13 cellular contexts compared by ENCODE assay signal in genomic region chr17:17561408-17562144, GRCh38. TPM values are rescaled to one million over a fixed set of nuclear protein-coding genes. Genes with fewer than 3 reads are reported as not detected.
DNase-seq lines count a peak whose midpoint lies in the region; ATAC-seq and TF ChIP-seq lines count a peak whose summit lies in the region.
"Had no signal": no experiment of that assay in that cellular context is flagged by ENCODE, and none has a peak within 500 bp of the region (broad histone marks: within the 10 kb centered on the region; RNA-seq: fewer than 3 reads in every experiment).

No MANE protein-coding gene starts in this region.

- 45 to 57% methylated on average over 30 of the region's 30 CpGs for WGBS in esophagus, 2 donors
- WGBS in transverse colon (ENCODE audit: low coverage in 1 of 2), 2 donors: 88% methylated on average over 29 of the region's 30 CpGs; no CpG with 5 or more reads in 1 of the 2 donors

- no peaks in the 10 kb centered on the region for H3K9me3 Mint-ChIP-seq in activated CD4-positive, alpha-beta T cell treated with anti-CD3 and anti-CD28 coated beads, Interleukin-2, amount 10 ng/mL, durations not matched to agents 7 days and 5 days
- H3K9me3 Mint-ChIP-seq: GM23338 had no signal

- POLR2A ChIA-PET in activated CD4-positive, alpha-beta T cell treated with anti-CD3 and anti-CD28 coated beads, Interleukin-2, amount 10 ng/mL, durations not matched to agents 7 days and 5 days (lab: Charles Lee): no interaction called here

- no peak overlapping the region for H3K4me3 Mint-ChIP-seq in activated CD4-positive, alpha-beta T cell treated with anti-CD3 and anti-CD28 coated beads, Interleukin-2, amount 10 ng/mL, durations not matched to agents 7 days and 5 days
- H3K4me3 Mint-ChIP-seq: GM23338 had no signal

- CTCF ChIA-PET in activated CD4-positive, alpha-beta T cell treated with anti-CD3 and anti-CD28 coated beads, Interleukin-2, amount 10 ng/mL, durations not matched to agents 7 days and 5 days (lab: Charles Lee): interaction anchor here (0.7 to 1.2 kb wide), 2 partner anchors 65 kb away, joined by 3 read pairs; no protein-coding TSS in a partner anchor

- TF ChIP-seq POLR2A in transverse colon (IDR thresholded peaks at IDR 0.05): no peak

- DNase-seq in NCI-H187 (lab: John Stamatoyannopoulos, UW): peak; percentile 24 to 50
- DNase-seq in NCI-H187 treated with DMSO at 0.1 percent for 48 hours (lab: John Stamatoyannopoulos, UW): no peak
- peak; percentile 59 for DNase-seq in mucosa of gallbladder (ENCODE audit: low spot score)
- peak; percentile 33 for DNase-seq in transverse colon
- DNase-seq in GM10266 (ENCODE audit: extremely low spot score): no peak
- DNase-seq in activated CD4-positive, alpha-beta T cell treated with anti-CD3 and anti-CD28 coated beads, Interleukin-2, amount 10 ng/mL, durations not matched to agents 7 days and 5 days: no peak
- DNase-seq: activated effector memory CD4-positive, alpha-beta T cell treated with Interleukin-2 at 50 U/mL for 16 hours; hippocampal formation; ovary had no signal

- H3K4me3 ChIP-seq in esophagus (ENCODE audit: low read depth in 1 of 2, low read length in 2 of 2) (no peak overlapping the region), transverse colon (no peak overlapping the region)
- H3K4me3 ChIP-seq: GM23338, ovary had no signal

- TF ChIP-seq CTCF in transverse colon (IDR thresholded peaks at IDR 0.05) (no peak), GM10266 (IDR thresholded peaks at IDR 0.05; ENCODE audit: control insufficient read depth, insufficient read depth, low read depth, missing control alignments) (no peak)

- H3K36me3 Mint-ChIP-seq in activated CD4-positive, alpha-beta T cell treated with anti-CD3 and anti-CD28 coated beads, Interleukin-2, amount 10 ng/mL, durations not matched to agents 7 days and 5 days (ENCODE audit: low read depth): no peaks in the 10 kb centered on the region

- no peaks in the 10 kb centered on the region for H3K27me3 Mint-ChIP-seq in activated CD4-positive, alpha-beta T cell treated with anti-CD3 and anti-CD28 coated beads, Interleukin-2, amount 10 ng/mL, durations not matched to agents 7 days and 5 days

- no peaks in the 10 kb centered on the region for H3K4me1 Mint-ChIP-seq in activated CD4-positive, alpha-beta T cell treated with anti-CD3 and anti-CD28 coated beads, Interleukin-2, amount 10 ng/mL, durations not matched to agents 7 days and 5 days

- TF ChIP-seq EP300 in transverse colon (IDR thresholded peaks at IDR 0.05; ENCODE audit: low read depth): no peak

- peaks cover 0 to 16% of the 10 kb centered on the region in 2 donors for H3K4me1 ChIP-seq in esophagus (ENCODE audit: control insufficient read depth in 2 of 2, insufficient read depth in 2 of 2, low read length in 1 of 2)
- H3K4me1 ChIP-seq in transverse colon: peaks cover 0 to 22% (median 10%) of the 10 kb centered on the region in 4 donors

- H3K27ac ChIP-seq in esophagus (ENCODE audit: low read depth in 2 of 2, low read length in 1 of 2) (peak overlapping the region; percentile 72 to 87), transverse colon (peak overlapping the region in 3 of 4 donors; percentile 20 to 52 (median 37))
- H3K27ac ChIP-seq: KMS-11, ovary had no signal

- H3K27me3 ChIP-seq in esophagus (ENCODE audit: control insufficient read depth in 1 of 2, insufficient read depth in 2 of 2, low read length in 2 of 2) (no peaks in the 10 kb centered on the region), transverse colon (no peaks in the 10 kb centered on the region)
- H3K27me3 ChIP-seq: ovary had no signal

- intact Hi-C loops in transverse colon (cut with DNase I; ENCODE audit: low total_unique reads): no loop called here

- H3K36me3 ChIP-seq in esophagus (ENCODE audit: control insufficient read depth in 2 of 2, insufficient read depth in 2 of 2, low read length in 1 of 2) (peaks cover 0 to 3% of the 10 kb centered on the region in 2 donors), transverse colon (no peaks in the 10 kb centered on the region)
- H3K36me3 ChIP-seq: ovary had no signal

- in situ Hi-C loops in transverse colon (cut with MboI; ENCODE audit: low pct_ligation_motif_present in 1 of 4, low pct_unique_long_range_greater_than_20kb in 1 of 4, low sequenced_read_pairs in 3 of 4): loop anchor here in 1 of 4 donors (10.0 kb wide), 1 partner anchor 207 kb away; no protein-coding TSS in a partner anchor

- no peak overlapping the region for H3K27ac Mint-ChIP-seq in activated CD4-positive, alpha-beta T cell treated with anti-CD3 and anti-CD28 coated beads, Interleukin-2, amount 10 ng/mL, durations not matched to agents 7 days and 5 days
- H3K27ac Mint-ChIP-seq: GM23338 had no signal

- no peak for ATAC-seq in GM21367 (IDR thresholded peaks at IDR 0.05; ENCODE audit: unreplicated experiment)
- ATAC-seq: GM23338 had no signal

- H3K9me3 ChIP-seq in esophagus (ENCODE audit: control insufficient read depth in 2 of 2, insufficient read depth in 1 of 2, low read depth in 1 of 2, low read length in 1 of 2) (no peaks in the 10 kb centered on the region), transverse colon (no peaks in the 10 kb centered on the region)
- H3K9me3 ChIP-seq: ovary had no signal

RNA-seq across cellular contexts. Expression of gene PEMT, which starts 29.9 kb away (rescaled TPM):
- 10 to 100 TPM; 27.2 to 34.2 TPM for polyA plus RNA-seq in esophagus
- total RNA-seq in mucosa of gallbladder (18.5 TPM), transverse colon (10 to 100 TPM in 2 of 4 donors, 1 to 10 TPM in 2; 3.2 to 10.2 (median 7.1) TPM)
- 10 to 100 TPM; 10.8 to 17.3 TPM for total RNA-seq in activated CD4-positive, alpha-beta T cell treated with anti-CD3 and anti-CD28 coated beads, Interleukin-2, amount 10 ng/mL, durations not matched to agents 7 days and 5 days

Comparison
In these comparisons a context has a peak if more than half of its experiments do, and no peak if none do; other contexts are left out.
1. DNase-seq: peak in NCI-H187 (2 of 2), mucosa of gallbladder (single experiment) and transverse colon (single experiment); none in NCI-H187 treated with DMSO at 0.1 percent for 48 hours (single experiment), GM10266 (single experiment) and activated CD4-positive, alpha-beta T cell treated with anti-CD3 and anti-CD28 coated beads, Interleukin-2, amount 10 ng/mL, durations not matched to agents 7 days and 5 days (single experiment).